Comparison of ENCODE assay signal across 20 cellular contexts in the genomic region with DNA sequence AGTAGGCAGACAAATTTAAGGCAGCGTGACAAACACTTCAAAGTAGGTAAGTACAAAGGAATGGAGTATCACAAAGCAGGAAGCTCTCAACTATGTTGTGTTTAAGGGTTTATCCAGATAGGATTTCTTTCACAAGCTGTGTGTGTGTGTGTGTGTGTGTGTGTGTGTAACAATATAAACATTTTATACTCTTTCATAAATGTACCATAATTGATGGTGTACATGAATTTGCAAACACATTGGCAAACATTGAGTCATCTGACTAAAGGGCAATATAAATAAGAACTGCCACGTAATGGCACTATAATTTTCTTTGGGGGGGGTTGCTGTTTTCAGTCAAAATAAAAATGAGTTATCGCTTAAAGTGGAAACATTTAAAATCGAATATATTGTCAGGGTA.
"Had no signal": no experiment of that assay in that cellular context is flagged by ENCODE, and none has a peak within 500 bp of the region (broad histone marks: within the 10 kb centered on the region; RNA-seq: fewer than 3 reads in every experiment).

No MANE protein-coding gene starts in this region.

- H3K36me3 ChIP-seq: tibial nerve, vagina had no signal

- FAIRE-seq: frontal cortex had no signal

- H3K4me1 Mint-ChIP-seq: activated B cell treated with CpG ODN at 0.5 μM for 24 hours; brain; naive B cell; stimulated activated naive B cell treated with anti-CD40 and anti-IgM and Interleukin-4, amounts not matched to agents 10 μg/mL and 1 μg/mL and 100 μg/mL, for 72 hours had no signal

- H3K36me3 Mint-ChIP-seq: activated naive CD8-positive, alpha-beta T cell; brain; naive B cell; stimulated activated naive B cell treated with anti-CD40 and anti-IgM and Interleukin-4, amounts not matched to agents 10 μg/mL and 1 μg/mL and 100 μg/mL, for 72 hours had no signal

- H3K4me3 Mint-ChIP-seq: activated B cell treated with CpG ODN at 0.5 μM for 24 hours; activated CD8-positive, alpha-beta T cell treated with anti-CD3 and anti-CD28 coated beads for 36 hours; activated naive CD8-positive, alpha-beta T cell; activated T-cell treated with anti-CD3 and anti-CD28 coated beads, Interleukin-2, amount 50 U/mL, for 4 hours; brain; effector memory CD8-positive, alpha-beta T cell; naive B cell; stimulated activated naive B cell treated with anti-CD40 and anti-IgM and Interleukin-4, amounts not matched to agents 10 μg/mL and 1 μg/mL and 100 μg/mL, for 72 hours; T-helper 2 cell treated with Interferon-gamma antibody and Interleukin-4, amounts not matched to agents 5 μg/mL and 100 μg/mL, for 36 hours had no signal

- H3K27me3 Mint-ChIP-seq: activated B cell treated with CpG ODN at 0.5 μM for 24 hours; activated CD8-positive, alpha-beta T cell treated with anti-CD3 and anti-CD28 coated beads for 36 hours; activated naive CD8-positive, alpha-beta T cell; brain; effector memory CD8-positive, alpha-beta T cell; naive B cell; stimulated activated naive B cell treated with anti-CD40 and anti-IgM and Interleukin-4, amounts not matched to agents 10 μg/mL and 1 μg/mL and 100 μg/mL, for 72 hours had no signal

- DNase-seq: activated B cell treated with CpG ODN at 0.5 μM for 24 hours; activated CD4-positive, alpha-beta T cell treated with anti-CD3 and anti-CD28 coated beads for 48 hours; activated CD8-positive, alpha-beta T cell treated with anti-CD3 and anti-CD28 coated beads for 36 hours; activated effector memory CD4-positive, alpha-beta T cell treated with Interleukin-2 at 50 U/mL for 16 hours; activated T-cell treated with anti-CD3 and anti-CD28 coated beads, Interleukin-2, amount 50 U/mL, for 4 hours; amniotic stem cell; cerebellar nuclear complex; dermis blood vessel endothelial cell; effector memory CD8-positive, alpha-beta T cell; head of caudate nucleus; naive B cell; stimulated activated CD4-positive, alpha-beta T cell treated with anti-CD3 and anti-CD28 coated beads, Interleukin-15, amount 100 ng/mL, for 24 hours; stimulated activated CD4-positive, alpha-beta T cell treated with anti-CD3 and anti-CD28 coated beads, Interleukin-4, amount 100 ng/mL, for 1 hour; stimulated activated naive B cell treated with anti-CD40 and anti-IgM and Interleukin-4, amounts not matched to agents 10 μg/mL and 1 μg/mL and 100 μg/mL, for 72 hours had no signal

- H3K4me3 ChIP-seq: tibial nerve, vagina had no signal

- H3K27ac Mint-ChIP-seq: activated B cell treated with CpG ODN at 0.5 μM for 24 hours; activated CD8-positive, alpha-beta T cell treated with anti-CD3 and anti-CD28 coated beads for 36 hours; activated naive CD8-positive, alpha-beta T cell; brain; effector memory CD8-positive, alpha-beta T cell; naive B cell; stimulated activated naive B cell treated with anti-CD40 and anti-IgM and Interleukin-4, amounts not matched to agents 10 μg/mL and 1 μg/mL and 100 μg/mL, for 72 hours; T-helper 2 cell treated with Interferon-gamma antibody and Interleukin-4, amounts not matched to agents 5 μg/mL and 100 μg/mL, for 36 hours had no signal

- ATAC-seq: activated CD8-positive, alpha-beta T cell treated with anti-CD3 and anti-CD28 coated beads for 36 hours; activated T-cell treated with anti-CD3 and anti-CD28 coated beads, Interleukin-2, amount 50 U/mL, for 4 hours; effector memory CD8-positive, alpha-beta T cell; stimulated activated naive B cell treated with anti-CD40 and anti-IgM and Interleukin-4, amounts not matched to agents 10 μg/mL and 1 μg/mL and 100 μg/mL, for 72 hours had no signal

- H3K27me3 ChIP-seq: tibial nerve, vagina had no signal
